Comparison of ENCODE assay signal across 8 cellular contexts in the genomic region with DNA sequence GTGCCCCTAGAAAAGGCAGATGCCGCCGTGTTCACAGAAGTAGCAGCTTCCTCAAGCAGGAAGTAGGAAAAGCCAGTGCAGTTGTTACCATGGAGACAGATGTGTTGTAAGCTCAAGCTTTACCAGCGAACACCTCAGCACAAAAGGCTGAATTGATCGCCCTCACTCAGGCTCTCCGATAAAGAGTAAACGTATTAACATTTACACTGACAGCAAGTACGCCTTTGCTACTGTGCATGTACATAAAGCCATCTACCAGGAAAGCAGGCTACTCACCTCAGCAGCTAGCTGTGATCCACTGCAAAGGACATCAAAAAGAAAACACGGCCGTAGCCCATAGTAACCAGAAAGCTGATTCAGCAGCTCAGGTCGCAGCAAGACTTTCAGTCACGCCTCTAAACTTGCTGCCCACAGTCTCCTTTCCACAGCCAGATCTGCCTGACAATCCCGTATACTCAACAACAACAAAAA.
A peak's percentile ranks its signal among the peaks of the same experiment; 100 is the strongest.
DNase-seq lines count a peak whose midpoint lies in the region; ATAC-seq and TF ChIP-seq lines count a peak whose summit lies in the region.
"Not testable (repeated sequence)": the region's sequence is repeated elsewhere in the genome, so short reads cannot be mapped to it uniquely, and the experiment has no call there.

No MANE protein-coding gene starts in this region.

- TF ChIP-seq CTCF in esophagus muscularis mucosa (IDR thresholded peaks at IDR 0.05); thoracic aorta (IDR thresholded peaks at IDR 0.05): not testable (repeated sequence)

- peaks cover 0 to 14% of the 10 kb centered on the region in 2 donors for H3K36me3 Mint-ChIP-seq in activated naive CD4-positive, alpha-beta T cell treated with anti-CD3 and anti-CD28 coated beads, Interleukin-2, amount 50 U/mL, for 72 hours

- TF ChIP-seq EP300 in esophagus muscularis mucosa (IDR thresholded peaks at IDR 0.05): not testable (repeated sequence)

- H3K9me3 Mint-ChIP-seq in activated naive CD4-positive, alpha-beta T cell treated with anti-CD3 and anti-CD28 coated beads, Interleukin-2, amount 50 U/mL, for 72 hours: not testable (repeated sequence)

- H3K9ac ChIP-seq in mesendoderm (ENCODE audit: low read length): not testable (repeated sequence)

- H2BK120ac ChIP-seq in mesendoderm (ENCODE audit: low read depth, low read length): not testable (repeated sequence)

- H3K79me1 ChIP-seq in mesendoderm (ENCODE audit: low read length): not testable (repeated sequence)

- H3K4me1 ChIP-seq in esophagus muscularis mucosa: peaks cover 0 to 11% (median 3%) of the 10 kb centered on the region in 4 donors
- H3K4me1 ChIP-seq in mesendoderm (ENCODE audit: control insufficient read depth, low read depth, low read length); thoracic aorta (ENCODE audit: control insufficient read depth in 1 of 2, low read depth in 2 of 2): not testable (repeated sequence)

- not testable (repeated sequence) for H2AK5ac ChIP-seq in mesendoderm (ENCODE audit: low read length)

- H2BK5ac ChIP-seq in mesendoderm (ENCODE audit: low read length): not testable (repeated sequence)

- intact Hi-C loops in esophagus muscularis mucosa (cut with DNase I): not testable (repeated sequence)

- H3K79me2 ChIP-seq in mesendoderm (ENCODE audit: control insufficient read depth, insufficient read depth, low read length): not testable (repeated sequence)

- under 1% methylated on average over 12 of the region's 12 CpGs for WGBS in esophagus muscularis mucosa
- WGBS in mesendoderm (ENCODE audit: extremely low coverage, insufficient coverage, low lambda C conversion rate): no CpG with 5 or more reads among the region's 12 CpGs

- not testable (repeated sequence) for H3K18ac ChIP-seq in mesendoderm (ENCODE audit: low read length)

- not testable (repeated sequence) for H4K5ac ChIP-seq in mesendoderm (ENCODE audit: low read length)

- H3K36me3 ChIP-seq in esophagus muscularis mucosa; mesendoderm (ENCODE audit: control insufficient read depth, insufficient read depth, low read length); thoracic aorta: not testable (repeated sequence)

- DNase-seq in H4 (ENCODE audit: low spot score) (peak; percentile 21), NCI-H774 (lab: John Stamatoyannopoulos, UW) (peak; percentile 38), mesendoderm (peak; percentile 91)
- DNase-seq in activated CD4-positive, alpha-beta T cell treated with anti-CD3 and anti-CD28 coated beads, Interleukin-2, amount 50 U/mL, for 24 hours (ENCODE audit: low read depth in 1 of 2, low spot score in 1 of 2): peak; percentile 7 to 32
- peak in 1 of 2 donors; percentile 26 for DNase-seq in activated naive CD4-positive, alpha-beta T cell treated with anti-CD3 and anti-CD28 coated beads, Interleukin-2, amount 50 U/mL, for 72 hours (ENCODE audit: low spot score in 2 of 2)
- DNase-seq in esophagus muscularis mucosa (ENCODE audit: extremely low spot score); thoracic aorta (ENCODE audit: low spot score): not testable (repeated sequence)
- DNase-seq in stimulated activated CD4-positive, alpha-beta T cell treated with anti-CD3 and anti-CD28 coated beads, Interleukin-12 subunit alpha, Interleukin-12 subunit beta, amount 100 ng/mL, for 48 hours (ENCODE audit: low read depth in 2 of 3, low spot score in 1 of 3): peak; percentile 28 to 31 (median 31)

- not testable (repeated sequence) for H3K4me2 ChIP-seq in mesendoderm (ENCODE audit: low read length)

- not testable (repeated sequence) for TF ChIP-seq POLR2A in esophagus muscularis mucosa (IDR thresholded peaks at IDR 0.05; ENCODE audit: low read depth)

- H3K4me3 ChIP-seq in esophagus muscularis mucosa (peak overlapping the region; percentile 19 to 45 (median 42)), thoracic aorta (peak overlapping the region; percentile 46)
- not testable (repeated sequence) for H3K4me3 ChIP-seq in mesendoderm (ENCODE audit: low read length)

- not testable (repeated sequence) for H2BK15ac ChIP-seq in mesendoderm (replicated peaks; ENCODE audit: low read depth)

- H3K27me3 ChIP-seq in esophagus muscularis mucosa; mesendoderm (ENCODE audit: insufficient read depth, low read length, poor library complexity); thoracic aorta (replicated peaks; ENCODE audit: insufficient read depth): not testable (repeated sequence)

- not testable (repeated sequence) for H3K27ac ChIP-seq in esophagus muscularis mucosa (replicated peaks in 1 of 4); mesendoderm (ENCODE audit: low read depth, low read length); thoracic aorta

- not testable (repeated sequence) for H3K4ac ChIP-seq in mesendoderm (ENCODE audit: low read depth, low read length)

- H4K8ac ChIP-seq in mesendoderm (ENCODE audit: low read depth, low read length): not testable (repeated sequence)

- peak overlapping the region; percentile 90 to 96 for H3K27ac Mint-ChIP-seq in activated naive CD4-positive, alpha-beta T cell treated with anti-CD3 and anti-CD28 coated beads, Interleukin-2, amount 50 U/mL, for 72 hours

- not testable (repeated sequence) for H3K9me3 ChIP-seq in esophagus muscularis mucosa, thoracic aorta

- peak overlapping the region; percentile 49 for H3K56ac ChIP-seq in mesendoderm (ENCODE audit: low read length)

- H3K23ac ChIP-seq in mesendoderm (ENCODE audit: low read length): not testable (repeated sequence)

- not testable (repeated sequence) for ATAC-seq in activated naive CD4-positive, alpha-beta T cell treated with anti-CD3 and anti-CD28 coated beads, Interleukin-2, amount 50 U/mL, for 72 hours; thoracic aorta (ENCODE audit: insufficient number of reproducible peaks, low FRiP score, low read depth)
